Comparison of ENCODE assay signal across 13 cellular contexts in genomic region chr22:29300807-29301601, GRCh38. TPM values are rescaled to one million over a fixed set of nuclear protein-coding genes. Genes with fewer than 3 reads are reported as not detected.
DNase-seq lines count a peak whose midpoint lies in the region; ATAC-seq, FAIRE-seq and TF ChIP-seq lines count a peak whose summit lies in the region.
"Had no signal": no experiment of that assay in that cellular context is flagged by ENCODE, and none has a peak within 500 bp of the region (broad histone marks: within the 10 kb centered on the region; RNA-seq: fewer than 3 reads in every experiment).

No MANE protein-coding gene starts in this region.

- CTCF ChIA-PET in RWPE1 (lab: Yijun Ruan, JAX): no interaction called here

- peaks cover 6% of the 10 kb centered on the region for H3K27me3 Mint-ChIP-seq in activated naive CD4-positive, alpha-beta T cell treated with anti-CD3 and anti-CD28 coated beads, Interleukin-2, amount 50 U/mL, for 24 hours
- peaks cover 14 to 16% of the 10 kb centered on the region in 2 donors for H3K27me3 Mint-ChIP-seq in effector memory CD8-positive, alpha-beta T cell
- peaks cover 20% of the 10 kb centered on the region for H3K27me3 Mint-ChIP-seq in stimulated activated naive CD8-positive, alpha-beta T cell treated with anti-CD3 and anti-CD28 coated beads, Interleukin-15, amount 100 ng/mL, for 72 hours

- no peak for TF ChIP-seq CTCF in RWPE1 (conservative IDR thresholded peaks at IDR 0.05; ENCODE audit: low read depth)

- no peak overlapping the region for H3K4me3 Mint-ChIP-seq in activated naive CD4-positive, alpha-beta T cell treated with anti-CD3 and anti-CD28 coated beads, Interleukin-2, amount 50 U/mL, for 24 hours
- H3K4me3 Mint-ChIP-seq in effector memory CD8-positive, alpha-beta T cell: peak overlapping the region in 1 of 2 donors; percentile 1
- H3K4me3 Mint-ChIP-seq in stimulated activated naive CD8-positive, alpha-beta T cell treated with anti-CD3 and anti-CD28 coated beads, Interleukin-15, amount 100 ng/mL, for 72 hours: no peak overlapping the region

- H3K27ac ChIP-seq in RWPE1: peak overlapping the region; percentile 66
- H3K27ac ChIP-seq: parathyroid adenoma, suprapubic skin had no signal

- no peak for FAIRE-seq in frontal cortex (lab: Jason Lieb, UNC)

- peaks cover 19% of the 10 kb centered on the region for H3K36me3 Mint-ChIP-seq in activated naive CD4-positive, alpha-beta T cell treated with anti-CD3 and anti-CD28 coated beads, Interleukin-2, amount 50 U/mL, for 24 hours
- H3K36me3 Mint-ChIP-seq in effector memory CD8-positive, alpha-beta T cell (ENCODE audit: insufficient read depth): peaks cover 68% of the 10 kb centered on the region

- no peak for DNase-seq in activated naive CD4-positive, alpha-beta T cell treated with anti-CD3 and anti-CD28 coated beads, Interleukin-2, amount 50 U/mL, for 16 hours
- DNase-seq in RWPE1 (ENCODE audit: low spot score): no peak
- DNase-seq in effector memory CD8-positive, alpha-beta T cell: no peak
- DNase-seq in stimulated activated naive CD8-positive, alpha-beta T cell treated with anti-CD3 and anti-CD28 coated beads, Interleukin-15, amount 100 ng/mL, for 72 hours: no peak
- no peak for DNase-seq in central memory CD4-positive, alpha-beta T cell
- DNase-seq in RPMI8226: no peak
- no peak for DNase-seq in frontal cortex (ENCODE audit: low spot score in 2 of 2)
- DNase-seq: NCI-H526 treated with DMSO at 0.1 percent for 48 hours; stimulated activated CD4-positive, alpha-beta T cell treated with anti-CD3 and anti-CD28 coated beads, Interleukin-4, amount 100 ng/mL, for 1 hour; T-helper 2 cell had no signal

- H3K4me1 Mint-ChIP-seq in activated naive CD4-positive, alpha-beta T cell treated with anti-CD3 and anti-CD28 coated beads, Interleukin-2, amount 50 U/mL, for 24 hours: peaks cover 3% of the 10 kb centered on the region
- H3K4me1 Mint-ChIP-seq in effector memory CD8-positive, alpha-beta T cell (ENCODE audit: low read depth in 2 of 2): peaks cover 10 to 13% of the 10 kb centered on the region in 2 donors
- peaks cover 28% of the 10 kb centered on the region for H3K4me1 Mint-ChIP-seq in stimulated activated naive CD8-positive, alpha-beta T cell treated with anti-CD3 and anti-CD28 coated beads, Interleukin-15, amount 100 ng/mL, for 72 hours

- H3K9me3 Mint-ChIP-seq in activated naive CD4-positive, alpha-beta T cell treated with anti-CD3 and anti-CD28 coated beads, Interleukin-2, amount 50 U/mL, for 24 hours: no peaks in the 10 kb centered on the region
- no peaks in the 10 kb centered on the region for H3K9me3 Mint-ChIP-seq in effector memory CD8-positive, alpha-beta T cell
- H3K9me3 Mint-ChIP-seq in stimulated activated naive CD8-positive, alpha-beta T cell treated with anti-CD3 and anti-CD28 coated beads, Interleukin-15, amount 100 ng/mL, for 72 hours: no peaks in the 10 kb centered on the region

- peak overlapping the region; percentile 57 for H3K27ac Mint-ChIP-seq in activated naive CD4-positive, alpha-beta T cell treated with anti-CD3 and anti-CD28 coated beads, Interleukin-2, amount 50 U/mL, for 24 hours
- H3K27ac Mint-ChIP-seq in effector memory CD8-positive, alpha-beta T cell: peak overlapping the region; percentile 21 to 80
- peak overlapping the region in 1 of 2 donors; percentile 9 for H3K27ac Mint-ChIP-seq in stimulated activated naive CD8-positive, alpha-beta T cell treated with anti-CD3 and anti-CD28 coated beads, Interleukin-15, amount 100 ng/mL, for 72 hours

- POLR2A ChIA-PET in RWPE1 (lab: Yijun Ruan, JAX; ENCODE audit: low non-redundant PET): no interaction called here

- peak; percentile 16 for ATAC-seq in effector memory CD8-positive, alpha-beta T cell (replicated peaks)
- peak; percentile 19 for ATAC-seq in stimulated activated naive CD8-positive, alpha-beta T cell treated with anti-CD3 and anti-CD28 coated beads, Interleukin-15, amount 100 ng/mL, for 72 hours

RNA-seq across cellular contexts. Expression of gene GAS2L1, which starts 5.4 kb away (rescaled TPM):
- 2.9 TPM for total RNA-seq in frontal cortex

RNA-seq across cellular contexts. Expression of gene RASL10A, which starts 14.5 kb away (rescaled TPM):
- total RNA-seq in frontal cortex: 2.0 TPM

RNA-seq across cellular contexts. Expression of gene EWSR1, which starts 32.9 kb away (rescaled TPM):
- total RNA-seq in frontal cortex: 205 TPM

RNA-seq across cellular contexts. Expression of gene RHBDD3, which starts 33.2 kb away (rescaled TPM):
- total RNA-seq in frontal cortex: 14.7 TPM
